9 cellular contexts compared by ENCODE assay signal in genomic region chr7:140475747-140476333, GRCh38. TPM values are rescaled to one million over a fixed set of nuclear protein-coding genes. Genes with fewer than 3 reads are reported as not detected.
DNase-seq lines count a peak whose midpoint lies in the region; ATAC-seq and TF ChIP-seq lines count a peak whose summit lies in the region.
"Had no signal": no experiment of that assay in that cellular context is flagged by ENCODE, and none has a peak within 500 bp of the region (broad histone marks: within the 10 kb centered on the region; RNA-seq: fewer than 3 reads in every experiment).

No MANE protein-coding gene starts in this region.

- no peak for TF ChIP-seq POLR2A in right lobe of liver (IDR thresholded peaks at IDR 0.05)

- no peak overlapping the region for H3K27ac ChIP-seq in right lobe of liver
- H3K27ac ChIP-seq in tibial artery, result no peak overlapping the region

- peaks cover 34% of the 10 kb centered on the region for H3K4me1 Mint-ChIP-seq in brain

- H3K36me3 ChIP-seq in right lobe of liver (peaks cover 0 to 4% (median 2%) of the 10 kb centered on the region in 4 donors), tibial artery (peaks cover 0 to 13% (median 10%) of the 10 kb centered on the region in 3 donors)

- H3K27me3 ChIP-seq in right lobe of liver (no peaks in the 10 kb centered on the region), tibial artery (no peaks in the 10 kb centered on the region)

- peaks cover 8% of the 10 kb centered on the region for H3K36me3 Mint-ChIP-seq in brain

- intact Hi-C loops in right lobe of liver (cut with DNase I) (no loop called here), tibial artery (cut with DNase I; ENCODE audit: low total_unique reads) (no loop called here), cardiac septum (cut with DNase I) (loop anchor here (5.0 kb wide), 1 partner anchor 41 kb away; no protein-coding TSS in a partner anchor)

- peak overlapping the region in 4 of 5 experiments; percentile 30 to 92 (median 80) for H3K27ac Mint-ChIP-seq in brain
- H3K27ac Mint-ChIP-seq: dendritic cell treated with granulocyte-macrophage colony-stimulating factor and Interleukin-4, amounts not matched to agents 40 ng/mL and 50 ng/mL, for 4 days had no signal

- peak overlapping the region; percentile 78 to 99 (median 94) for H3K4me3 Mint-ChIP-seq in brain
- H3K4me3 Mint-ChIP-seq: dendritic cell treated with granulocyte-macrophage colony-stimulating factor and Interleukin-4, amounts not matched to agents 40 ng/mL and 50 ng/mL, for 4 days had no signal

- H3K27me3 Mint-ChIP-seq in brain, result peaks cover 6% of the 10 kb centered on the region
- H3K27me3 Mint-ChIP-seq: dendritic cell treated with granulocyte-macrophage colony-stimulating factor and Interleukin-4, amounts not matched to agents 40 ng/mL and 50 ng/mL, for 4 days had no signal

- peak in 1 of 4 donors; percentile 10 for ATAC-seq in right lobe of liver

- DNase-seq in activated CD4-positive, CD25-positive, alpha-beta regulatory T cell treated with anti-CD3 and anti-CD28 coated beads, Interleukin-2, amount 50 U/mL, for 16 hours (ENCODE audit: low read depth, low spot score), result peak; percentile 38
- no peak for DNase-seq in activated CD4-positive, CD25-positive, alpha-beta regulatory T cell treated with anti-CD3 and anti-CD28 coated beads, Interleukin-2, amount 50 U/mL, for 72 hours
- peak; percentile 45 for DNase-seq in RPMI7951 (ENCODE audit: low read depth)
- DNase-seq in right lobe of liver, result no peak
- no peak for DNase-seq in tibial artery
- no peak for DNase-seq in cardiac septum (ENCODE audit: low spot score)

- WGBS in right lobe of liver (ENCODE audit: insufficient coverage, low coverage, low lambda C conversion rate, missing lambda C conversion rate), result 14% methylated on average over 2 of the region's 2 CpGs

- H3K4me1 ChIP-seq in right lobe of liver (peaks cover 0 to 28% (median 7%) of the 10 kb centered on the region in 4 donors), tibial artery (peaks cover 0 to 21% (median 15%) of the 10 kb centered on the region in 4 donors)

- H3K4me3 ChIP-seq in right lobe of liver (no peak overlapping the region), tibial artery (no peak overlapping the region)

- no peaks in the 10 kb centered on the region for H3K9me3 Mint-ChIP-seq in brain
- H3K9me3 Mint-ChIP-seq: dendritic cell treated with granulocyte-macrophage colony-stimulating factor and Interleukin-4, amounts not matched to agents 40 ng/mL and 50 ng/mL, for 4 days had no signal

- H3K9me3 ChIP-seq in right lobe of liver (no peaks in the 10 kb centered on the region), tibial artery (no peaks in the 10 kb centered on the region)

- TF ChIP-seq CTCF in LNCAP (IDR thresholded peaks at IDR 0.05) (peak; percentile 78), brain (conservative IDR thresholded peaks at IDR 0.05) (peak; percentile 67 to 75), right lobe of liver (IDR thresholded peaks at IDR 0.05) (peak; percentile 55 to 63 (median 58)), tibial artery (IDR thresholded peaks at IDR 0.05) (peak; percentile 40 to 50)

RNA-seq across cellular contexts. Expression of gene MKRN1, which starts 3.5 kb away (rescaled TPM):
- total RNA-seq in RPMI7951 (2014; rRNA removed; shearing (Covaris generic)), result 49.1 and 52.4 TPM in 2 replicates
- 189 TPM for polyA plus RNA-seq in brain (ENCODE audit: insufficient read depth, low read depth, low replicate concordance)
- 10 to 100 TPM; 27.0 to 49.3 (median 32.8) TPM for total RNA-seq in right lobe of liver
- 95.0 TPM for total RNA-seq in cardiac septum

Comparison
In these comparisons a context has a peak if more than half of its experiments do, and no peak if none do; other contexts are left out.
1. DNase-seq: peak in activated CD4-positive, CD25-positive, alpha-beta regulatory T cell treated with anti-CD3 and anti-CD28 coated beads, Interleukin-2, amount 50 U/mL, for 16 hours (single experiment) and RPMI7951 (single experiment); none in activated CD4-positive, CD25-positive, alpha-beta regulatory T cell treated with anti-CD3 and anti-CD28 coated beads, Interleukin-2, amount 50 U/mL, for 72 hours (single experiment), right lobe of liver (0 of 3), tibial artery (0 of 2) and cardiac septum (single experiment).
2. Peak in every context shown above with its lines, with median percentiles within 50 percentile points of each other: CTCF ChIP-seq.